ENCODE assay signal across 8 cellular contexts in genomic region chr20:2101935-2102584, GRCh38. TPM values are rescaled to one million over a fixed set of nuclear protein-coding genes. Genes with fewer than 3 reads are reported as not detected.
DNase-seq lines count a peak whose midpoint lies in the region; ATAC-seq, FAIRE-seq and TF ChIP-seq lines count a peak whose summit lies in the region.

No MANE protein-coding gene starts in this region.

- H3K9me3 ChIP-seq in OCI-LY1 (ENCODE audit: low read length) (no peaks in the 10 kb centered on the region), endothelial cell of umbilical vein (replicated peaks; ENCODE audit: control insufficient read depth, insufficient read depth, low read length) (no peaks in the 10 kb centered on the region)

- H3K4me1 ChIP-seq in OCI-LY1 (ENCODE audit: insufficient read depth, low read length, severe bottlenecking) (peaks cover 36% of the 10 kb centered on the region), endothelial cell of umbilical vein (ENCODE audit: control insufficient read depth, extremely low read depth, insufficient read depth, low read length) (peaks cover 16% of the 10 kb centered on the region)

- H3K9me2 ChIP-seq in OCI-LY1 (ENCODE audit: low read depth, low read length) = no peaks in the 10 kb centered on the region

- ATAC-seq in GM21529 (IDR thresholded peaks at IDR 0.05; ENCODE audit: unreplicated experiment) = peak; percentile 73

- peaks cover 28% of the 10 kb centered on the region for H3K79me2 ChIP-seq in OCI-LY1 (ENCODE audit: insufficient read depth, low read length)
- peaks cover 40% of the 10 kb centered on the region for H3K79me2 ChIP-seq in endothelial cell of umbilical vein (ENCODE audit: control insufficient read depth, insufficient read depth, low read length)

- H3K9ac ChIP-seq in OCI-LY1 (ENCODE audit: low read length) = peak overlapping the region; percentile 77
- H3K9ac ChIP-seq in endothelial cell of umbilical vein (replicated peaks; ENCODE audit: extremely low read depth, insufficient read depth, low read length) = peak overlapping the region; percentile 97

- CTCF ChIA-PET in endothelial cell of umbilical vein (lab: Charles Lee) = interaction anchor here (1.4 to 2.3 kb wide), 3 partner anchors 48 to 96 kb away, joined by 3 to 11 read pairs (median 6); no protein-coding TSS in a partner anchor

- H3K27ac ChIP-seq in OCI-LY1 (ENCODE audit: low read depth, low read length, poor library complexity, severe bottlenecking) = peak overlapping the region; percentile 92
- H3K27ac ChIP-seq in endothelial cell of umbilical vein (ENCODE audit: insufficient read depth, low read depth, low read length) = peak overlapping the region; percentile 98

- POLR2A ChIA-PET in endothelial cell of umbilical vein (lab: Charles Lee) = interaction anchor here (1.4 to 1.9 kb wide), 2 partner anchors 71 to 325 kb away, joined by 4 to 5 read pairs; no protein-coding TSS in a partner anchor

- H3F3A ChIP-seq in OCI-LY1 (ENCODE audit: insufficient read depth, low read length) = no peaks in the 10 kb centered on the region

- DNase-seq in DMS114 treated with DMSO at 0.1 percent for 48 hours (lab: John Stamatoyannopoulos, UW; ENCODE audit: unreplicated experiment) = peak; percentile 87
- DNase-seq in HuH-7.5 (ENCODE audit: low spot score) = peak; percentile 93
- peak; percentile 84 for DNase-seq in activated T-cell treated with anti-CD3 and anti-CD28 coated beads for 1 hour (ENCODE audit: low read depth)
- DNase-seq in endothelial cell of umbilical vein (ENCODE audit: low read depth, low spot score) = peak; percentile 90
- DNase-seq in midbrain (lab: John Stamatoyannopoulos, UW) = peak; percentile 95
- peak; percentile 75 to 79 for DNase-seq in stimulated activated CD8-positive, alpha-beta memory T cell treated with anti-CD3 and anti-CD28 coated beads, Interleukin-15, amount 100 ng/mL, for 48 hours (ENCODE audit: low read depth in 2 of 2)

- TF ChIP-seq POLR2A in endothelial cell of umbilical vein (IDR thresholded peaks at IDR 0.05; ENCODE audit: low read depth, low read length) = peak; percentile 75

- intact Hi-C loops in endothelial cell of umbilical vein (cut with micrococcal nuclease) = loop anchor here (1.0 to 10.0 kb wide), 7 partner anchors 70 to 553 kb away; partner anchors contain the start of genes NOP56 and SIRPA

- H3K4me3 ChIP-seq in OCI-LY1 (ENCODE audit: low read depth, low read length, poor library complexity, severe bottlenecking) = peak overlapping the region; percentile 96
- peak overlapping the region; percentile 49 to 77 (median 65) for H3K4me3 ChIP-seq in endothelial cell of umbilical vein (replicated peaks in 1 of 3; ENCODE audit: insufficient read depth in 1 of 3, low read depth in 1 of 3, low read length in 3 of 3)

- dilution Hi-C loops in endothelial cell of umbilical vein (cut with MboI; ENCODE audit: extremely low pct_ligation_motif_present, low sequenced_read_pairs) = no loop called here

- no peaks in the 10 kb centered on the region for H3K9me1 ChIP-seq in endothelial cell of umbilical vein (replicated peaks; ENCODE audit: control insufficient read depth, extremely low read depth, insufficient read depth, low read length)

- H3K36me3 ChIP-seq in OCI-LY1 (ENCODE audit: insufficient read depth, low read length) = peaks cover 19% of the 10 kb centered on the region
- peaks cover 2 to 3% of the 10 kb centered on the region in 2 experiments for H3K36me3 ChIP-seq in endothelial cell of umbilical vein (ENCODE audit: control insufficient read depth in 2 of 2, extremely low read depth in 1 of 2, insufficient read depth in 2 of 2, low read length in 2 of 2)

- peak overlapping the region; percentile 98 for H3K4me2 ChIP-seq in OCI-LY1 (ENCODE audit: low read length)
- peak overlapping the region; percentile 96 for H3K4me2 ChIP-seq in endothelial cell of umbilical vein (ENCODE audit: insufficient read depth, low read length)

- H2AFZ ChIP-seq in OCI-LY1 (ENCODE audit: low read length) = no peak overlapping the region
- peak overlapping the region; percentile 35 for H2AFZ ChIP-seq in endothelial cell of umbilical vein (ENCODE audit: low read depth, low read length)

- TF ChIP-seq CTCF in OCI-LY1 (IDR thresholded peaks at IDR 0.05; ENCODE audit: low read length) (no peak), endothelial cell of umbilical vein (IDR thresholded peaks at IDR 0.05; ENCODE audit: extremely low read depth in 1 of 2, insufficient read depth in 1 of 2, low read depth in 1 of 2, low read length in 2 of 2) (no peak)

- no peaks in the 10 kb centered on the region for H3K27me3 ChIP-seq in OCI-LY1 (ENCODE audit: insufficient read depth, low read length)
- peaks cover 0 to 2% of the 10 kb centered on the region in 2 experiments for H3K27me3 ChIP-seq in endothelial cell of umbilical vein (ENCODE audit: control insufficient read depth in 2 of 2, insufficient read depth in 2 of 2, low read length in 2 of 2)

- peak; percentile 80 for FAIRE-seq in endothelial cell of umbilical vein (lab: Jason Lieb, UNC)

- BruUV-seq in endothelial cell of umbilical vein (replicated peaks; lab: Mats Ljungman, UMichigan) = no TSS peak

- H4K20me1 ChIP-seq in OCI-LY1 (ENCODE audit: insufficient read depth, low read length) (no peaks in the 10 kb centered on the region), endothelial cell of umbilical vein (replicated peaks; ENCODE audit: control insufficient read depth, extremely low read depth, insufficient read depth, low read length) (peaks cover 6% of the 10 kb centered on the region)

TF ChIP-seq in endothelial cell of umbilical vein, 7 proteins besides CTCF, POLR2A, EP300 and RAD21:
- TF ChIP-seq FOS (IDR thresholded peaks at IDR 0.05; ENCODE audit: borderline replicate concordance, insufficient read depth, low read length) (no peak), MYC (IDR thresholded peaks at IDR 0.05; ENCODE audit: low read depth, low read length) (no peak), POLR2AphosphoS5 (IDR thresholded peaks at IDR 0.05; ENCODE audit: insufficient read depth, low read depth, low read length) (peak; percentile 49)
TF ChIP-seq in endothelial cell of umbilical vein: peak in this region for 1.

RNA-seq across cellular contexts. Expression of gene STK35, which starts 0.4 kb away (rescaled TPM):
- 17.5 TPM in 2 replicates for total RNA-seq in endothelial cell of umbilical vein
- polyA plus RNA-seq in endothelial cell of umbilical vein = 9.9 and 10.2 TPM in 2 replicates
- 9.4 and 9.6 TPM in 2 replicates for polyA plus RNA-seq in endothelial cell of umbilical vein (2011; cell fraction: cytosol; rRNA removed)
- 15.2 and 15.6 TPM in 2 replicates for polyA plus RNA-seq in endothelial cell of umbilical vein (2011; cell fraction: nucleus; rRNA removed)
- 7.8 and 8.7 TPM in 2 replicates for polyA plus RNA-seq in endothelial cell of umbilical vein (2012)
- polyA minus RNA-seq in endothelial cell of umbilical vein = 16.0 and 18.0 TPM in 2 replicates
- polyA minus RNA-seq in endothelial cell of umbilical vein (2011; cell fraction: cytosol; rRNA and poly(A)+ RNA removed) = 9.1 TPM
- polyA minus RNA-seq in endothelial cell of umbilical vein (2011; cell fraction: nucleus; rRNA and poly(A)+ RNA removed) = 9.8 and 10.7 TPM in 2 replicates

Comparison
In these comparisons a context has a peak if more than half of its experiments do, and no peak if none do; other contexts are left out.
1. Peak in every context shown above with its lines: DNase-seq, ATAC-seq, H3K4me3 ChIP-seq and H3K27ac ChIP-seq.